ENCODE assay signal across 21 cellular contexts in genomic region chr3:135138776-135139175, GRCh38.
"Had no signal": no experiment of that assay in that cellular context is flagged by ENCODE, and none has a peak within 500 bp of the region (broad histone marks: within the 10 kb centered on the region; RNA-seq: fewer than 3 reads in every experiment).

No MANE protein-coding gene starts in this region.

- H3K27ac ChIP-seq: lower lobe of right lung, prostate gland, right atrium auricular region, suprapubic skin, transverse colon, upper lobe of right lung, uterus had no signal

- H3K4me1 ChIP-seq: lower lobe of right lung, prostate gland, right atrium auricular region, suprapubic skin, transverse colon, upper lobe of right lung, uterus had no signal

- ATAC-seq: effector memory CD8-positive, alpha-beta T cell; left ventricle myocardium superior; lower lobe of right lung; naive thymus-derived CD8-positive, alpha-beta T cell; sciatic nerve; stimulated activated naive CD8-positive, alpha-beta T cell treated with anti-CD3 and anti-CD28 coated beads, Interleukin-15, amount 100 ng/mL, for 72 hours; upper lobe of right lung had no signal

- H3K4me3 ChIP-seq: lower lobe of right lung, prostate gland, right atrium auricular region, smooth muscle cell, suprapubic skin, transverse colon, upper lobe of right lung, uterus had no signal

- H3K27me3 ChIP-seq: right atrium auricular region, suprapubic skin, transverse colon, upper lobe of right lung, uterus had no signal

- H3K36me3 ChIP-seq: lower lobe of right lung, prostate gland, right atrium auricular region, suprapubic skin, transverse colon, upper lobe of right lung, uterus had no signal

- DNase-seq: dermis blood vessel endothelial cell; effector memory CD8-positive, alpha-beta T cell; left ventricle myocardium superior; lower lobe of right lung; naive thymus-derived CD8-positive, alpha-beta T cell; nephron progenitor cell; nucleus accumbens; stimulated activated CD4-positive, alpha-beta T cell treated with anti-CD3 and anti-CD28 coated beads, Interleukin-12 subunit alpha, Interleukin-12 subunit beta, amount 100 ng/mL, for 4 hours; stimulated activated CD4-positive, alpha-beta T cell treated with anti-CD3 and anti-CD28 coated beads, Interleukin-1b, Interleukin-23, amount 100 ng/mL, for 48 hours; stimulated activated CD4-positive, alpha-beta T cell treated with anti-CD3 and anti-CD28 coated beads, Interleukin-4, amount 100 ng/mL, for 1 hour; stimulated activated CD8-positive, alpha-beta memory T cell treated with anti-CD3 and anti-CD28 coated beads, Interleukin-4, amount 100 ng/mL, for 48 hours; stimulated activated naive CD4-positive, alpha-beta T cell; stimulated activated naive CD8-positive, alpha-beta T cell treated with anti-CD3 and anti-CD28 coated beads, Interleukin-15, amount 100 ng/mL, for 72 hours; transverse colon; upper lobe of right lung; uterus had no signal

- H3K9me3 ChIP-seq: lower lobe of right lung, prostate gland, right atrium auricular region, suprapubic skin, transverse colon, upper lobe of right lung, uterus had no signal
